Comparison of ENCODE assay signal across 20 cellular contexts in the genomic region with DNA sequence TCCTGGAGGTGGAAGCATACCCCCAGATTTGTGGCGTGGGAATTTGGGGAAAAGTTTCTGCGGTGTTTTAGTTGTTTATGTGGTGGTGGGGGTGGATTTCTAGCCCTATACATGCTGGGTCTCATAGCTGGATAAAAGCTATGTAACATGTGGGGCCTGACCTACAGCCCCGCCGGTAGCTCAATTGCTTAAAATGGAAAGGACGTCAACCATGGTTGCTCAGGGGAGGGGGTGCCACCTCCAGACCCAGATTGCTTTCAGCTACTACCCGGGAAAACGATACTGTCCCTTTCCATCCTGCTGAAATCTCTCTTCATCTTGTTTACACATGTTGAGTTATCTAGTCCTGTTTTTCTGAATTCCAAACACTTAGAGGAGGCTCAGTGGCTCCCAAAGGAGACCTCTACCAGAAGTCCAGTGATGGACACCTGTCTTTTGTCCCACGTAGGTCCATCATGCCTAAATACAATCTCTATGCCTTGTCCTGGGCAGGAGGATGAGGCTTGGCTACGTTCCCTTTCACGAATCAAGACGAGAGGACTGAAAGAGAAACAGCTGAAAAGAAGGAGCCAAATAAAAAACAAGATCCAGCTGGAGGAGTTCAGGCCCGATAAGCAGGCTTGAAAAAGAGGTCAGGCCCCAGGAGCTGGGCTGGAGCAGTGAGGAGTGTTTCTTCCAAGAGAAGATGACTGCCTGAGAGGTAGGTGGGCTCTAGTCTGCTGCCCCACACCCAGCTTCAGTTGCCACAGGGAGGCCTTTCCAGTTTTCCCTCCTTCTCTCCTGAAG.
DNase-seq lines count a peak whose midpoint lies in the region; ATAC-seq and TF ChIP-seq lines count a peak whose summit lies in the region.
"Had no signal": no experiment of that assay in that cellular context is flagged by ENCODE, and none has a peak within 500 bp of the region (broad histone marks: within the 10 kb centered on the region; RNA-seq: fewer than 3 reads in every experiment).

No MANE protein-coding gene starts in this region.

- H3K9me3 ChIP-seq in lower lobe of right lung (no peaks in the 10 kb centered on the region), subcutaneous abdominal adipose tissue (ENCODE audit: control insufficient read depth in 5 of 5, low read length in 5 of 5) (no peaks in the 10 kb centered on the region)
- H3K9me3 ChIP-seq: A549 had no signal

- H3K4me1 ChIP-seq in lower lobe of right lung, result peaks cover 7% of the 10 kb centered on the region
- peaks cover 5 to 63% (median 38%) of the 10 kb centered on the region in 5 donors for H3K4me1 ChIP-seq in subcutaneous abdominal adipose tissue (ENCODE audit: control insufficient read depth in 5 of 5, insufficient read depth in 5 of 5, low read length in 5 of 5)
- H3K4me1 ChIP-seq: A549 had no signal

- H3K27me3 ChIP-seq in lower lobe of right lung (ENCODE audit: low read depth) (no peaks in the 10 kb centered on the region), subcutaneous abdominal adipose tissue (ENCODE audit: control insufficient read depth in 5 of 5, insufficient read depth in 4 of 5, low read length in 5 of 5) (no peaks in the 10 kb centered on the region)
- H3K27me3 ChIP-seq: dorsolateral prefrontal cortex had no signal

- peak; percentile 29 for DNase-seq in AG20443 (ENCODE audit: low spot score)
- peak; percentile 44 for DNase-seq in fibroblast of gingiva (ENCODE audit: low read depth)
- DNase-seq in lower lobe of right lung, result no peak
- no peak for DNase-seq in COLO829 (ENCODE audit: low spot score)
- DNase-seq in D341Med (ENCODE audit: low spot score), result no peak
- DNase-seq in activated T-cell treated with anti-CD3 and anti-CD28 coated beads, Interleukin-2, amount 50 U/mL, for 24 hours, result no peak
- DNase-seq: activated CD4-positive, CD25-positive, alpha-beta regulatory T cell treated with anti-CD3 and anti-CD28 coated beads, Interleukin-2, amount 50 U/mL, for 72 hours; activated naive CD8-positive, alpha-beta T cell treated with anti-CD3 and anti-CD28 coated beads for 36 hours; C1 segment of cervical spinal cord; dorsolateral prefrontal cortex; erythroblast; NCI-H2107; NCI-H748 treated with DMSO at 0.1 percent for 48 hours; PC-3; T-helper 9 cell had no signal

- no peaks in the 10 kb centered on the region for H3K36me3 Mint-ChIP-seq in activated T-cell treated with anti-CD3 and anti-CD28 coated beads, Interleukin-2, amount 50 U/mL, for 24 hours (ENCODE audit: low read depth)
- H3K36me3 Mint-ChIP-seq: activated naive CD8-positive, alpha-beta T cell treated with anti-CD3 and anti-CD28 coated beads for 36 hours; mesothelial cell of epicardium had no signal

- no peak overlapping the region for H3K4me3 ChIP-seq in lower lobe of right lung
- H3K4me3 ChIP-seq in subcutaneous abdominal adipose tissue (ENCODE audit: low read depth in 1 of 5, low read length in 5 of 5), result peak overlapping the region; percentile 7 to 46 (median 32)
- H3K4me3 ChIP-seq: A549, dorsolateral prefrontal cortex had no signal

- no peaks in the 10 kb centered on the region for H3K9me3 Mint-ChIP-seq in activated T-cell treated with anti-CD3 and anti-CD28 coated beads, Interleukin-2, amount 50 U/mL, for 24 hours
- H3K9me3 Mint-ChIP-seq: activated naive CD8-positive, alpha-beta T cell treated with anti-CD3 and anti-CD28 coated beads for 36 hours; mesothelial cell of epicardium; stimulated activated naive CD8-positive, alpha-beta T cell treated with anti-CD3 and anti-CD28 coated beads, Interleukin-15, Interleukin-2, amounts not matched to agents 100 ng/mL and 50 ng/mL, for 24 hours had no signal

- H3K27ac ChIP-seq in lower lobe of right lung (peak overlapping the region; percentile 73), subcutaneous abdominal adipose tissue (ENCODE audit: low read depth, low read length) (peak overlapping the region; percentile 93)
- H3K27ac ChIP-seq: A549 had no signal

- H3K36me3 ChIP-seq in lower lobe of right lung (no peaks in the 10 kb centered on the region), subcutaneous abdominal adipose tissue (ENCODE audit: control insufficient read depth in 5 of 5, insufficient read depth in 5 of 5, low read length in 5 of 5) (no peaks in the 10 kb centered on the region)

- no peaks in the 10 kb centered on the region for H3K27me3 Mint-ChIP-seq in activated T-cell treated with anti-CD3 and anti-CD28 coated beads, Interleukin-2, amount 50 U/mL, for 24 hours
- H3K27me3 Mint-ChIP-seq: activated naive CD8-positive, alpha-beta T cell treated with anti-CD3 and anti-CD28 coated beads for 36 hours; stimulated activated naive CD8-positive, alpha-beta T cell treated with anti-CD3 and anti-CD28 coated beads, Interleukin-15, Interleukin-2, amounts not matched to agents 100 ng/mL and 50 ng/mL, for 24 hours had no signal

- H3K4me1 Mint-ChIP-seq in activated T-cell treated with anti-CD3 and anti-CD28 coated beads, Interleukin-2, amount 50 U/mL, for 24 hours (ENCODE audit: low read depth), result no peaks in the 10 kb centered on the region
- H3K4me1 Mint-ChIP-seq: activated naive CD8-positive, alpha-beta T cell treated with anti-CD3 and anti-CD28 coated beads for 36 hours had no signal

- TF ChIP-seq CTCF in lower lobe of right lung (IDR thresholded peaks at IDR 0.05), result no peak

- no peak overlapping the region for H3K4me3 Mint-ChIP-seq in activated T-cell treated with anti-CD3 and anti-CD28 coated beads, Interleukin-2, amount 50 U/mL, for 24 hours
- H3K4me3 Mint-ChIP-seq: activated naive CD8-positive, alpha-beta T cell treated with anti-CD3 and anti-CD28 coated beads for 36 hours; mesothelial cell of epicardium; stimulated activated naive CD8-positive, alpha-beta T cell treated with anti-CD3 and anti-CD28 coated beads, Interleukin-15, Interleukin-2, amounts not matched to agents 100 ng/mL and 50 ng/mL, for 24 hours had no signal

- peak in 1 of 2 donors; percentile 27 for ATAC-seq in lower lobe of right lung
- ATAC-seq in HG03108 (IDR thresholded peaks at IDR 0.05; ENCODE audit: unreplicated experiment), result no peak
- ATAC-seq: A549, PC-3 had no signal

- intact Hi-C loops in lower lobe of right lung (cut with DNase I), result no loop called here

- peak overlapping the region in 4 of 5 donors; percentile 32 to 69 (median 62) for H3K9ac ChIP-seq in subcutaneous abdominal adipose tissue (ENCODE audit: low read length in 5 of 5)

- H3K27ac Mint-ChIP-seq in activated T-cell treated with anti-CD3 and anti-CD28 coated beads, Interleukin-2, amount 50 U/mL, for 24 hours, result no peak overlapping the region
- H3K27ac Mint-ChIP-seq: activated naive CD8-positive, alpha-beta T cell treated with anti-CD3 and anti-CD28 coated beads for 36 hours; mesothelial cell of epicardium; stimulated activated naive CD8-positive, alpha-beta T cell treated with anti-CD3 and anti-CD28 coated beads, Interleukin-15, Interleukin-2, amounts not matched to agents 100 ng/mL and 50 ng/mL, for 24 hours had no signal

Comparison
In these comparisons a context has a peak if more than half of its experiments do, and no peak if none do; other contexts are left out.
1. DNase-seq: peak in AG20443 (single experiment) and fibroblast of gingiva (single experiment); none in lower lobe of right lung (single experiment), COLO829 (single experiment), D341Med (single experiment) and activated T-cell treated with anti-CD3 and anti-CD28 coated beads, Interleukin-2, amount 50 U/mL, for 24 hours (single experiment).